Comparison of ENCODE assay signal across 1 cellular context in genomic region chr17:28571255-28572122, GRCh38.
TF ChIP-seq lines count a peak whose summit lies in the region.

Gene PIGS, minus strand, starts transcription at chr17:28571524. Its CDS starts 28 bp downstream, at chr17:28571496.

TF ChIP-seq in HepG2, 621 proteins besides CTCF, POLR2A, EP300 and RAD21 (continued from another document and continues in another):
- TF ChIP-seq ATF7-NPFF (CRISPR knock-in tag; IDR thresholded peaks at IDR 0.05; ENCODE audit: low read depth) (peak; percentile 17; the same call in 1 of the 2 replicates), TP53 (CRISPR knock-in tag; conservative IDR thresholded peaks at IDR 0.05) (no peak), ZNF264 (CRISPR knock-in tag; IDR thresholded peaks at IDR 0.05) (no peak), HNF4A (CRISPR knock-in tag; IDR thresholded peaks at IDR 0.05) (no peak), RAD51 (IDR thresholded peaks at IDR 0.05; ENCODE audit: borderline replicate concordance) (no peak), ZFAT (CRISPR knock-in tag; conservative IDR thresholded peaks at IDR 0.05) (no peak), PBX2 (CRISPR knock-in tag; IDR thresholded peaks at IDR 0.05) (no peak), NCOA1 (CRISPR knock-in tag; IDR thresholded peaks at IDR 0.05) (no peak), ZSCAN12 (CRISPR knock-in tag; IDR thresholded peaks at IDR 0.05) (no peak), HINFP (CRISPR knock-in tag; IDR thresholded peaks at IDR 0.05; ENCODE audit: low read depth) (no peak), ZNF598 (CRISPR knock-in tag; IDR thresholded peaks at IDR 0.05; ENCODE audit: borderline replicate concordance) (no peak; the same call in 1 of the 2 replicates), FOXJ3 (CRISPR knock-in tag; IDR thresholded peaks at IDR 0.05; ENCODE audit: borderline replicate concordance) (0 out of 2 replicates have a peak, but pooled peaks have one; percentile 35), ZNF225 (CRISPR knock-in tag; IDR thresholded peaks at IDR 0.05) (peak; percentile 57; the same call in 1 of the 2 replicates), HNRNPH1 (optimal IDR thresholded peaks at IDR 0.05; ENCODE audit: low read depth, low read length) (no peak), SIX4 (CRISPR knock-in tag; IDR thresholded peaks at IDR 0.05) (no peak), ETV6 (CRISPR knock-in tag; conservative IDR thresholded peaks at IDR 0.05) (no peak), ZNF816 (CRISPR knock-in tag; IDR thresholded peaks at IDR 0.05; ENCODE audit: borderline replicate concordance) (no peak), ZNF343 (CRISPR knock-in tag; IDR thresholded peaks at IDR 0.05) (peak; percentile 62; the same call in 1 of the 2 replicates), ZNF672 (CRISPR knock-in tag; IDR thresholded peaks at IDR 0.05) (no peak), CHCHD3 (CRISPR knock-in tag; IDR thresholded peaks at IDR 0.05) (no peak), ATF6 (CRISPR knock-in tag; conservative IDR thresholded peaks at IDR 0.05) (no peak), ZNF33A (CRISPR knock-in tag; IDR thresholded peaks at IDR 0.05; ENCODE audit: borderline replicate concordance) (no peak), SCMH1 (CRISPR knock-in tag; IDR thresholded peaks at IDR 0.05; ENCODE audit: borderline replicate concordance) (no peak), ZSCAN25 (CRISPR knock-in tag; IDR thresholded peaks at IDR 0.05) (no peak), ZNF335 (CRISPR knock-in tag; IDR thresholded peaks at IDR 0.05) (no peak), ZFP37 (CRISPR knock-in tag; IDR thresholded peaks at IDR 0.05; ENCODE audit: borderline replicate concordance) (0 out of 2 replicates have a peak, but pooled peaks have one; percentile 19), ZNF124 (CRISPR knock-in tag; IDR thresholded peaks at IDR 0.05) (no peak), IKZF1 (IDR thresholded peaks at IDR 0.05) (no peak), ZNF576 (CRISPR knock-in tag; IDR thresholded peaks at IDR 0.05) (no peak), ZNF710 (CRISPR knock-in tag; IDR thresholded peaks at IDR 0.05; ENCODE audit: borderline replicate concordance) (no peak), ZFP1 (CRISPR knock-in tag; IDR thresholded peaks at IDR 0.05) (no peak), KIAA2018 (CRISPR knock-in tag; IDR thresholded peaks at IDR 0.05; ENCODE audit: borderline replicate concordance) (no peak), ZNF660 (CRISPR knock-in tag; IDR thresholded peaks at IDR 0.05; ENCODE audit: borderline replicate concordance, low read depth) (no peak), RELA (CRISPR knock-in tag; IDR thresholded peaks at IDR 0.05) (no peak), ZNF670 (CRISPR knock-in tag; IDR thresholded peaks at IDR 0.05; ENCODE audit: borderline replicate concordance) (no peak), ZNF30 (CRISPR knock-in tag; IDR thresholded peaks at IDR 0.05) (0 out of 2 replicates have a peak, but pooled peaks have one; percentile 64), ZNF263 (CRISPR knock-in tag; IDR thresholded peaks at IDR 0.05) (no peak), BRD4 (CRISPR knock-in tag; IDR thresholded peaks at IDR 0.05) (no peak), ZNF558 (CRISPR knock-in tag; IDR thresholded peaks at IDR 0.05; ENCODE audit: borderline replicate concordance) (no peak), ZFP82 (CRISPR knock-in tag; IDR thresholded peaks at IDR 0.05; ENCODE audit: borderline replicate concordance) (0 out of 2 replicates have a peak, but pooled peaks have one; percentile 68), ZNF281 (CRISPR knock-in tag; IDR thresholded peaks at IDR 0.05; ENCODE audit: borderline replicate concordance) (no peak), ZNF781 (CRISPR knock-in tag; IDR thresholded peaks at IDR 0.05; ENCODE audit: borderline replicate concordance, not compliant biosample characterization) (peak; percentile 54), ETS1 (CRISPR knock-in tag; IDR thresholded peaks at IDR 0.05) (no peak)
